In the genomic region with DNA sequence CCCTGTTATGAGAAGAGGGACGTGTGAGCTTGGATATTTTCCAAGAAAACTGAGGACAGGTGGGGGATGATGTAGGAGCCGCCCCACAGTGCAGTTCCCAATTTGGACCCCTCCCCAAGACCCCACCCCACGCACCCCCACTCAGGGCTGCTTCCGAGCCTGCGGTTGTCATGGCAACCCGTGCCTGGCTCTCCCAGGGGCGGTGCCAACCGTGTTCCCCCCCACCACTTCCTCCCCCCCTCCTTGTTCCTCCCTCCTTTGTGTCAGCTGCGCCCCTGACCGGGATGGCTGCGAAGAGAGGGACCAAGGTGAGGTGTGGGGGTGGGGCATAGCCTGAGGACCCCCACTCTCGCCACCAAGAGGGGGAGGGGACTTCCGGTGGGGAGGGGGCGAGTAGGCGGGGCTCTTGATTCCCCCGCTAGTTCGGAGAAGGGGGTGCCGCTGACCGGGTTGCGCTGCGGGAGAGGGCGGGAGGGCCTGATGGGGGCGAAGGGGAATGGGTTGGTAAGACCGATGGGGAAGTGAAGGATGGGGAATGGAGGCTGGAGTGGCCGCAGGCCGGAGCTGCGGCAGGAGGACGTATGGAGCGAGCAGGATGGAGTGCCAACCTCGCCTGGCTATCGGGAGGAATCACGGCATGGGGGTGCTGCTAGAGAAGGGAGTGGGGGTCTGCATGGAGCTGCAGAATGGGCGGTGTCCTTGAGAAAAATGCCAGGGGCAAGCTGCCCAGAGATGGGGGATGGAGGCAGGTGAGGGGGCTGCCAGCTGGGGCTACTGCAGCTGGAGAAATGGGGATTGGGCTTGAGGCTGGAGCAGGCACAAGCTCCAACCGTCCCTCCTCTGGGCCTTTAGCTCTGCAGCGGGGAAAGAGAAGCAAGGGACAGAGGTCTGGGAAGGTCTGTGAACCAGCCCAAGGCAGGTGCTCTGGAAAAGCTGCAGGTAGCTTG, we compare ENCODE assay signal across 6 cellular contexts. TPM values are rescaled to one million over a fixed set of nuclear protein-coding genes. Genes with fewer than 3 reads are reported as not detected.
A peak's percentile ranks its signal among the peaks of the same experiment; 100 is the strongest.
DNase-seq lines count a peak whose midpoint lies in the region; ATAC-seq and TF ChIP-seq lines count a peak whose summit lies in the region.

No MANE protein-coding gene starts in this region.

- ATAC-seq in Right ventricle myocardium inferior = no peak

- DNase-seq in cardiac muscle cell (ENCODE audit: low read depth in 1 of 2, low spot score in 1 of 2) (peak in 1 of 2 donors; percentile 38), Right ventricle myocardium inferior (ENCODE audit: missing footprints) (no peak), activated T-helper 1 cell treated with Interleukin-2 at 50 U/mL for 16 hours (ENCODE audit: low read depth) (peak; percentile 36), inferior parietal cortex (ENCODE audit: extremely low spot score) (peak; percentile 9), uterus (no peak), cortex of kidney (lab: John Stamatoyannopoulos, UW) (no peak)

- TF ChIP-seq CTCF in cardiac muscle cell (IDR thresholded peaks at IDR 0.05; ENCODE audit: low read depth, low read length) (no peak), uterus (IDR thresholded peaks at IDR 0.05) (no peak)

- H3K27me3 ChIP-seq in cardiac muscle cell (peaks cover 6% of the 10 kb centered on the region), uterus (no peaks in the 10 kb centered on the region)

- no peak overlapping the region for H3K27ac ChIP-seq in cardiac muscle cell
- peak overlapping the region; percentile 46 to 95 for H3K27ac ChIP-seq in uterus

- H3K4me3 ChIP-seq in cardiac muscle cell = peak overlapping the region; percentile 74
- H3K4me3 ChIP-seq in uterus = peak overlapping the region; percentile 79 to 90

- intact Hi-C loops in Right ventricle myocardium inferior (cut with DNase I) = no loop called here
- intact Hi-C loops in uterus (cut with DNase I; ENCODE audit: low total_unique reads) = loop anchor here (5.0 kb wide), 1 partner anchor 53 kb away; no protein-coding TSS in a partner anchor

- H3K4me1 ChIP-seq in cardiac muscle cell (ENCODE audit: low read depth) (peaks cover 5% of the 10 kb centered on the region), uterus (peaks cover 0 to 4% of the 10 kb centered on the region in 2 donors)

- H3K36me3 ChIP-seq in cardiac muscle cell = peaks cover 3% of the 10 kb centered on the region
- H3K36me3 ChIP-seq in uterus = no peaks in the 10 kb centered on the region

- no peak for TF ChIP-seq POLR2A in uterus (IDR thresholded peaks at IDR 0.05)

- H3K9me3 ChIP-seq in cardiac muscle cell (ENCODE audit: low read depth) (no peaks in the 10 kb centered on the region), uterus (no peaks in the 10 kb centered on the region)

RNA-seq across cellular contexts. Expression of gene TRIM46, which starts 1.0 kb away (rescaled TPM):
- 3.6 and 5.4 TPM in 2 replicates for total RNA-seq in cardiac muscle cell
- 2.9 and 3.2 TPM in 2 replicates for polyA plus RNA-seq in cardiac muscle cell
- total RNA-seq in Right ventricle myocardium inferior = 0.16 TPM
- total RNA-seq in uterus = 1 to 10 TPM in 3 of 4 donors, under 1 TPM in 1; 0.26 to 4.6 (median 2.5) TPM

RNA-seq across cellular contexts. Expression of gene KRTCAP2, which starts 1.5 kb away (rescaled TPM):
- total RNA-seq in cardiac muscle cell = 122 and 124 TPM in 2 replicates
- 357 and 428 TPM in 2 replicates for polyA plus RNA-seq in cardiac muscle cell
- total RNA-seq in Right ventricle myocardium inferior = 118 TPM
- 100 to 1,000 TPM in 1 of 4 donors, 10 to 100 TPM in 2, 1 to 10 TPM in 1; 1.5 to 200 (median 62.5) TPM for total RNA-seq in uterus

RNA-seq across cellular contexts. Expression of gene THBS3, which starts 33.1 kb away (rescaled TPM):
- 10.8 and 14.2 TPM in 2 replicates for total RNA-seq in cardiac muscle cell
- 9.4 and 15.1 TPM in 2 replicates for polyA plus RNA-seq in cardiac muscle cell
- total RNA-seq in Right ventricle myocardium inferior = 5.7 TPM
- 100 to 1,000 TPM in 1 of 4 donors, 10 to 100 TPM in 3; 11.8 to 101 (median 38.3) TPM for total RNA-seq in uterus

RNA-seq across cellular contexts. Expression of gene MTX1, which starts 33.9 kb away (rescaled TPM):
- total RNA-seq in cardiac muscle cell (24.7 and 45.0 TPM in 2 replicates), Right ventricle myocardium inferior (16.5 TPM), uterus (10 to 100 TPM in 3 of 4 donors, 1 to 10 TPM in 1; 9.7 to 62.4 (median 26.0) TPM)
- 31.9 and 50.2 TPM in 2 replicates for polyA plus RNA-seq in cardiac muscle cell

RNA-seq across cellular contexts. Expression of gene DPM3, which starts 34.3 kb away (rescaled TPM):
- total RNA-seq in cardiac muscle cell = 102 and 114 TPM in 2 replicates
- 105 and 110 TPM in 2 replicates for polyA plus RNA-seq in cardiac muscle cell
- total RNA-seq in Right ventricle myocardium inferior = 55.7 TPM
- 10 to 100 TPM; 36.1 to 94.4 (median 85.4) TPM for total RNA-seq in uterus

Comparison
In these comparisons a context has a peak if more than half of its experiments do, and no peak if none do; other contexts are left out.
1. DNase-seq: peak in activated T-helper 1 cell treated with Interleukin-2 at 50 U/mL for 16 hours (single experiment) and inferior parietal cortex (single experiment); none in Right ventricle myocardium inferior (single experiment), uterus (0 of 2) and cortex of kidney (single experiment).